1 cellular context compared by ENCODE assay signal in genomic region chr5:139381837-139382361, GRCh38.
TF ChIP-seq lines count a peak whose summit lies in the region.

No MANE protein-coding gene starts in this region.

TF ChIP-seq in K562, 482 proteins besides CTCF, POLR2A, EP300 and RAD21:
- TF ChIP-seq ZNF507 (tag; conservative IDR thresholded peaks at IDR 0.05), result no peak
- no peak for TF ChIP-seq E2F3 (CRISPR knock-in tag; IDR thresholded peaks at IDR 0.05)
- no peak for TF ChIP-seq ARHGAP35 (IDR thresholded peaks at IDR 0.05; ENCODE audit: partially characterized antibody)
- TF ChIP-seq PTTG1 (tag; IDR thresholded peaks at IDR 0.05; ENCODE audit: low read depth), result no peak
- TF ChIP-seq, protein P1, sequence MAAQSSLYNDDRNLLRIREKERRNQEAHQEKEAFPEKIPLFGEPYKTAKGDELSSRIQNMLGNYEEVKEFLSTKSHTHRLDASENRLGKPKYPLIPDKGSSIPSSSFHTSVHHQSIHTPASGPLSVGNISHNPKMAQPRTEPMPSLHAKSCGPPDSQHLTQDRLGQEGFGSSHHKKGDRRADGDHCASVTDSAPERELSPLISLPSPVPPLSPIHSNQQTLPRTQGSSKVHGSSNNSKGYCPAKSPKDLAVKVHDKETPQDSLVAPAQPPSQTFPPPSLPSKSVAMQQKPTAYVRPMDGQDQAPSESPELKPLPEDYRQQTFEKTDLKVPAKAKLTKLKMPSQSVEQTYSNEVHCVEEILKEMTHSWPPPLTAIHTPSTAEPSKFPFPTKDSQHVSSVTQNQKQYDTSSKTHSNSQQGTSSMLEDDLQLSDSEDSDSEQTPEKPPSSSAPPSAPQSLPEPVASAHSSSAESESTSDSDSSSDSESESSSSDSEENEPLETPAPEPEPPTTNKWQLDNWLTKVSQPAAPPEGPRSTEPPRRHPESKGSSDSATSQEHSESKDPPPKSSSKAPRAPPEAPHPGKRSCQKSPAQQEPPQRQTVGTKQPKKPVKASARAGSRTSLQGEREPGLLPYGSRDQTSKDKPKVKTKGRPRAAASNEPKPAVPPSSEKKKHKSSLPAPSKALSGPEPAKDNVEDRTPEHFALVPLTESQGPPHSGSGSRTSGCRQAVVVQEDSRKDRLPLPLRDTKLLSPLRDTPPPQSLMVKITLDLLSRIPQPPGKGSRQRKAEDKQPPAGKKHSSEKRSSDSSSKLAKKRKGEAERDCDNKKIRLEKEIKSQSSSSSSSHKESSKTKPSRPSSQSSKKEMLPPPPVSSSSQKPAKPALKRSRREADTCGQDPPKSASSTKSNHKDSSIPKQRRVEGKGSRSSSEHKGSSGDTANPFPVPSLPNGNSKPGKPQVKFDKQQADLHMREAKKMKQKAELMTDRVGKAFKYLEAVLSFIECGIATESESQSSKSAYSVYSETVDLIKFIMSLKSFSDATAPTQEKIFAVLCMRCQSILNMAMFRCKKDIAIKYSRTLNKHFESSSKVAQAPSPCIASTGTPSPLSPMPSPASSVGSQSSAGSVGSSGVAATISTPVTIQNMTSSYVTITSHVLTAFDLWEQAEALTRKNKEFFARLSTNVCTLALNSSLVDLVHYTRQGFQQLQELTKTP (IDR thresholded peaks at IDR 0.05; ENCODE audit: low read depth in 1 of 2, partially characterized antibody in 2 of 2), result no peak
- TF ChIP-seq CAMTA2 (CRISPR knock-in tag; conservative IDR thresholded peaks at IDR 0.05), result no peak
- TF ChIP-seq RREB1 (CRISPR knock-in tag; IDR thresholded peaks at IDR 0.05), result no peak
- no peak for TF ChIP-seq ZNF655 (CRISPR knock-in tag; IDR thresholded peaks at IDR 0.05)
- TF ChIP-seq NR1H2 (CRISPR knock-in tag; IDR thresholded peaks at IDR 0.05), result no peak
- no peak for TF ChIP-seq NEUROD1 (IDR thresholded peaks at IDR 0.05; ENCODE audit: borderline replicate concordance, low read depth, low read length, partially characterized antibody)
- TF ChIP-seq MYBL2 (IDR thresholded peaks at IDR 0.05; ENCODE audit: low read depth), result no peak
- TF ChIP-seq MYBL2 (CRISPR knock-in tag; IDR thresholded peaks at IDR 0.05; ENCODE audit: borderline replicate concordance), result no peak
